Comparison of ENCODE assay signal across 16 cellular contexts in the genomic region with DNA sequence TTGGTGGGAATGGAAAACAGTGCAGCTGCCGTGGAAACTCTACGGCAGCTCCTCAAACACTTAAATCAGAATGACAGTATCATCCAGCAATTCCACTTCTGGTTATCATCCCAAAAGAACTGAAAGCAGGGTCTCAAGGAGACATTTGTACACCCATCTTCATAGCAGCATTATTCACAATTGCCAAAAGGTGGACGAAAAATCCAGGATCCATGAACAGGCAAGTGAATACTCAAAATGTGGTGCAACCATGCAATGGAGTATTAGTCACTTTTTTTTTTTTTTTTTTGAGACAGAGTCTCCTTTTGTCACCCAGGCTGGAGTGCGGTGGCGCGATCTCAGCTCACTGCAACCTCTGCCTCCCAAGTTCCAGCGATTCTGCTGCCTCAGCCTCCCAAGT. TPM values are rescaled to one million over a fixed set of nuclear protein-coding genes. Genes with fewer than 3 reads are reported as not detected.
A peak's percentile ranks its signal among the peaks of the same experiment; 100 is the strongest.
DNase-seq lines count a peak whose midpoint lies in the region; ATAC-seq, FAIRE-seq and TF ChIP-seq lines count a peak whose summit lies in the region.
"Had no signal": no experiment of that assay in that cellular context is flagged by ENCODE, and none has a peak within 500 bp of the region (broad histone marks: within the 10 kb centered on the region; RNA-seq: fewer than 3 reads in every experiment).

No MANE protein-coding gene starts in this region.

- no peaks in the 10 kb centered on the region for H3K9me3 Mint-ChIP-seq in CD8-positive, alpha-beta memory T cell

- H3K27me3 Mint-ChIP-seq in CD8-positive, alpha-beta memory T cell, result peaks cover 4 to 7% of the 10 kb centered on the region in 2 donors

- TF ChIP-seq CTCF in left ventricle myocardium inferior (IDR thresholded peaks at IDR 0.05; ENCODE audit: borderline replicate concordance), result peak; percentile 17
- peak; percentile 13 for TF ChIP-seq CTCF in epithelial cell of esophagus (IDR thresholded peaks at IDR 0.05; ENCODE audit: insufficient read depth, low read depth, low read length, missing control alignments)
- TF ChIP-seq CTCF in upper lobe of right lung (IDR thresholded peaks at IDR 0.05), result peak; percentile 10
- TF ChIP-seq CTCF in pancreas (IDR thresholded peaks at IDR 0.05), result no peak

- H3K36me3 ChIP-seq in left ventricle myocardium inferior (no peaks in the 10 kb centered on the region), upper lobe of right lung (no peaks in the 10 kb centered on the region), pancreas (no peaks in the 10 kb centered on the region)
- no peaks in the 10 kb centered on the region for H3K36me3 ChIP-seq in CD8-positive, alpha-beta memory T cell (ENCODE audit: insufficient read depth, low read length)

- no peak for FAIRE-seq in pancreas (lab: Jason Lieb, UNC)
- FAIRE-seq: A204.1 had no signal

- no peaks in the 10 kb centered on the region for H3K36me3 Mint-ChIP-seq in CD8-positive, alpha-beta memory T cell

- H3K4me3 ChIP-seq in left ventricle myocardium inferior (no peak overlapping the region), epithelial cell of esophagus (ENCODE audit: low read length) (no peak overlapping the region), upper lobe of right lung (no peak overlapping the region), pancreas (no peak overlapping the region)
- no peak overlapping the region for H3K4me3 ChIP-seq in CD8-positive, alpha-beta memory T cell (ENCODE audit: low read length)

- CTCF ChIA-PET in CD8-positive, alpha-beta memory T cell (lab: Charles Lee), result no interaction called here

- H3K9me3 ChIP-seq in left ventricle myocardium inferior (replicated peaks) (peaks cover 12% of the 10 kb centered on the region), upper lobe of right lung (no peaks in the 10 kb centered on the region), pancreas (no peaks in the 10 kb centered on the region)
- no peaks in the 10 kb centered on the region for H3K9me3 ChIP-seq in CD8-positive, alpha-beta memory T cell (ENCODE audit: low read length)

- H3K4me1 ChIP-seq in left ventricle myocardium inferior (peaks cover 9% of the 10 kb centered on the region), upper lobe of right lung (no peaks in the 10 kb centered on the region), pancreas (no peaks in the 10 kb centered on the region)
- no peaks in the 10 kb centered on the region for H3K4me1 ChIP-seq in CD8-positive, alpha-beta memory T cell (ENCODE audit: insufficient read depth, low read length)

- peaks cover under 1% of the 10 kb centered on the region for H3K27me3 ChIP-seq in left ventricle myocardium inferior (ENCODE audit: low read depth)
- peaks cover 3% of the 10 kb centered on the region for H3K27me3 ChIP-seq in upper lobe of right lung
- no peaks in the 10 kb centered on the region for H3K27me3 ChIP-seq in pancreas
- H3K27me3 ChIP-seq in CD8-positive, alpha-beta memory T cell (ENCODE audit: insufficient read depth, low read length, poor library complexity, severe bottlenecking), result no peaks in the 10 kb centered on the region

- WGBS in pancreas, 2 donors, result 96% methylated on average over 7 of the region's 7 CpGs

- H3K27ac Mint-ChIP-seq in CD8-positive, alpha-beta memory T cell, result no peak overlapping the region
- H3K27ac Mint-ChIP-seq: H9 had no signal

- DNase-seq in left ventricle myocardium inferior, result no peak
- DNase-seq in cardiac septum (ENCODE audit: low spot score), result no peak
- peak; percentile 44 for DNase-seq in M059J (ENCODE audit: low read depth)
- peak; percentile 42 for DNase-seq in epithelial cell of esophagus (ENCODE audit: low read depth)
- no peak for DNase-seq in upper lobe of right lung
- no peak for DNase-seq in pancreas
- no peak for DNase-seq in COR-L47 (lab: John Stamatoyannopoulos, UW)
- no peak for DNase-seq in CD8-positive, alpha-beta memory T cell
- DNase-seq: C1 segment of cervical spinal cord, H9, NCI-H187 treated with DMSO at 0.1 percent for 48 hours, NCI-H2171, NCI-H446 treated with DMSO at 0.1 percent for 48 hours, OCI-M1, RPMI8226 had no signal

- H3K27ac ChIP-seq in left ventricle myocardium inferior (replicated peaks) (no peak overlapping the region), upper lobe of right lung (no peak overlapping the region), pancreas (no peak overlapping the region)
- no peak overlapping the region for H3K27ac ChIP-seq in CD8-positive, alpha-beta memory T cell (ENCODE audit: low read depth, low read length)

- POLR2A ChIA-PET in CD8-positive, alpha-beta memory T cell (lab: Charles Lee), result no interaction called here

- no peak overlapping the region for H3K4me3 Mint-ChIP-seq in CD8-positive, alpha-beta memory T cell
- H3K4me3 Mint-ChIP-seq: H9 had no signal

- ATAC-seq in upper lobe of right lung (no peak), pancreas (no peak)

- intact Hi-C loops in left ventricle myocardium inferior (cut with micrococcal nuclease), result no loop called here
- intact Hi-C loops in cardiac septum (cut with DNase I), result no loop called here
- intact Hi-C loops in upper lobe of right lung (cut with DNase I), result no loop called here
- intact Hi-C loops in pancreas (cut with DNase I), result no loop called here

- no peaks in the 10 kb centered on the region for H3K4me1 Mint-ChIP-seq in CD8-positive, alpha-beta memory T cell
- H3K4me1 Mint-ChIP-seq: H9 had no signal

RNA-seq across cellular contexts. Expression of gene AATK, which starts 10.6 kb away (rescaled TPM):
- total RNA-seq in left ventricle myocardium inferior (2.3 TPM), cardiac septum (9.3 TPM), upper lobe of right lung (72.5 TPM), pancreas (10 to 100 TPM; 24.9 to 49.6 (median 30.1) TPM)
- 0.10 TPM in 1 of 2 replicates, not detected in the other for total RNA-seq in M059J (2014; rRNA removed; shearing (Covaris generic))
- polyA plus RNA-seq in pancreas, result 10 to 100 TPM; 24.3 to 40.1 TPM
- total RNA-seq in CD8-positive, alpha-beta memory T cell, result under 1 TPM; 0.29 to 0.55 TPM
- not detected for polyA plus RNA-seq in CD8-positive, alpha-beta memory T cell

RNA-seq across cellular contexts. Expression of gene PVALEF, which starts 11.3 kb away (rescaled TPM):
- not detected for total RNA-seq in left ventricle myocardium inferior
- not detected for total RNA-seq in cardiac septum
- not detected in 2 replicates for total RNA-seq in M059J (2014; rRNA removed; shearing (Covaris generic))
- not detected for total RNA-seq in upper lobe of right lung
- total RNA-seq in pancreas, result under 1 TPM in 4 of 6 donors, not detected in 2; 0.12 to 0.51 (median 0.27) TPM
- polyA plus RNA-seq in pancreas, result under 1 TPM; 0.11 to 0.12 TPM
- total RNA-seq in CD8-positive, alpha-beta memory T cell, result not detected
- not detected for polyA plus RNA-seq in CD8-positive, alpha-beta memory T cell
- total RNA-seq: H9 had no signal

RNA-seq across cellular contexts. Expression of gene CEP131, which starts 46.1 kb away (rescaled TPM):
- total RNA-seq in left ventricle myocardium inferior (7.6 TPM), cardiac septum (6.8 TPM), upper lobe of right lung (7.5 TPM), pancreas (1 to 10 TPM; 3.4 to 6.9 (median 4.1) TPM)
- 7.8 and 18.2 TPM in 2 replicates for total RNA-seq in M059J (2014; rRNA removed; shearing (Covaris generic))
- 10 to 100 TPM; 22.5 to 22.8 TPM for polyA plus RNA-seq in pancreas
- 10 to 100 TPM; 13.2 to 13.3 TPM for total RNA-seq in CD8-positive, alpha-beta memory T cell
- polyA plus RNA-seq in CD8-positive, alpha-beta memory T cell, result 6.5 TPM

Comparison
In these comparisons a context has a peak if more than half of its experiments do, and no peak if none do; other contexts are left out.
1. DNase-seq: peak in M059J (single experiment) and epithelial cell of esophagus (single experiment); none in left ventricle myocardium inferior (single experiment), cardiac septum (single experiment), upper lobe of right lung (single experiment), pancreas (0 of 6), COR-L47 (single experiment) and CD8-positive, alpha-beta memory T cell (0 of 5).
2. CTCF ChIP-seq: peak in left ventricle myocardium inferior (single experiment), epithelial cell of esophagus (single experiment) and upper lobe of right lung (single experiment); none in pancreas (0 of 4).